Comparison of ENCODE assay signal across 8 cellular contexts in genomic region chr4:16264798-16265197, GRCh38. TPM values are rescaled to one million over a fixed set of nuclear protein-coding genes. Genes with fewer than 3 reads are reported as not detected.
DNase-seq lines count a peak whose midpoint lies in the region; ATAC-seq and TF ChIP-seq lines count a peak whose summit lies in the region.

No MANE protein-coding gene starts in this region.

- H3K9me3 ChIP-seq in DND-41 (ENCODE audit: insufficient read depth, low read length, severe bottlenecking) = no peaks in the 10 kb centered on the region
- H3K9me3 ChIP-seq in adipocyte (ENCODE audit: control insufficient read depth, low read length) = no peaks in the 10 kb centered on the region
- H3K9me3 ChIP-seq in right cardiac atrium (ENCODE audit: control insufficient read depth, low read length) = no peaks in the 10 kb centered on the region

- ATAC-seq in DND-41 (ENCODE audit: insufficient read depth, low read depth) = peak; percentile 65; the same call in 2 of the 3 replicates
- peak; percentile 82 for ATAC-seq in GM21717 (IDR thresholded peaks at IDR 0.05; ENCODE audit: unreplicated experiment)
- ATAC-seq in right cardiac atrium = peak; percentile 66 to 77
- ATAC-seq in GM18519 (IDR thresholded peaks at IDR 0.05; ENCODE audit: low FRiP score, unreplicated experiment) = no peak

- no peaks in the 10 kb centered on the region for H3K79me2 ChIP-seq in DND-41 (ENCODE audit: insufficient read depth, low read length)

- H3K4me1 ChIP-seq in DND-41 (ENCODE audit: insufficient read depth, low read length) (peaks cover 15% of the 10 kb centered on the region), adipocyte (ENCODE audit: control insufficient read depth, insufficient read depth, low read length) (peaks cover 16% of the 10 kb centered on the region), right cardiac atrium (ENCODE audit: control insufficient read depth, insufficient read depth, low read length) (no peaks in the 10 kb centered on the region)

- H2AFZ ChIP-seq in DND-41 (ENCODE audit: low read depth, low read length) = no peak overlapping the region

- no peak overlapping the region for H3K4me2 ChIP-seq in DND-41 (ENCODE audit: insufficient read depth, low read length)

- intact Hi-C loops in right cardiac atrium (cut with DNase I) = loop anchor here (2.0 to 10.0 kb wide), 3 partner anchors 60 to 238 kb away; no protein-coding TSS in a partner anchor

- peak; percentile 80 for TF ChIP-seq CTCF in DND-41 (IDR thresholded peaks at IDR 0.05; ENCODE audit: borderline replicate concordance, extremely low read depth, low read length, poor library complexity, severe bottlenecking)

- H3K36me3 ChIP-seq in DND-41 (ENCODE audit: insufficient read depth, low read length) = no peaks in the 10 kb centered on the region
- no peaks in the 10 kb centered on the region for H3K36me3 ChIP-seq in adipocyte (ENCODE audit: control insufficient read depth, insufficient read depth, low read length, severe bottlenecking)

- 12% methylated on average over 3 of the region's 3 CpGs for WGBS in right cardiac atrium

- no peak overlapping the region for H3K4me3 ChIP-seq in DND-41 (ENCODE audit: low read depth in 1 of 2, low read length in 2 of 2)
- H3K4me3 ChIP-seq in adipocyte (ENCODE audit: low read length) = no peak overlapping the region
- H3K4me3 ChIP-seq in right cardiac atrium (ENCODE audit: low read length) = no peak overlapping the region

- no peak overlapping the region for H3K27ac ChIP-seq in DND-41 (ENCODE audit: low read length)
- H3K27ac ChIP-seq in right cardiac atrium (ENCODE audit: low read length) = no peak overlapping the region

- DNase-seq in DND-41 (no peak), NCI-H1694 (lab: John Stamatoyannopoulos, UW) (peak; percentile 29), adipocyte (ENCODE audit: low read depth) (peak; percentile 80), right cardiac atrium (no peak), stromal cell of bone marrow (ENCODE audit: low read depth) (peak; percentile 33), COLO668 (lab: John Stamatoyannopoulos, UW; ENCODE audit: unreplicated experiment) (no peak)

- H4K20me1 ChIP-seq in DND-41 (ENCODE audit: insufficient read depth, low read length) = no peaks in the 10 kb centered on the region

- H3K9ac ChIP-seq in DND-41 (ENCODE audit: low read depth, low read length) (no peak overlapping the region), adipocyte (ENCODE audit: low read length) (peak overlapping the region; percentile 28)

- H3K27me3 ChIP-seq in DND-41 (ENCODE audit: insufficient read depth, low read length, poor library complexity) (no peaks in the 10 kb centered on the region), adipocyte (replicated peaks; ENCODE audit: control insufficient read depth, insufficient read depth, low read length) (no peaks in the 10 kb centered on the region), right cardiac atrium (ENCODE audit: control insufficient read depth, insufficient read depth) (no peaks in the 10 kb centered on the region)

RNA-seq across cellular contexts. Expression of gene TAPT1, which starts 38.5 kb away (rescaled TPM):
- total RNA-seq in right cardiac atrium = 10 to 100 TPM; 38.1 to 49.0 (median 39.5) TPM
- polyA plus RNA-seq in right cardiac atrium = 16.9 TPM

Comparison
In these comparisons a context has a peak if more than half of its experiments do, and no peak if none do; other contexts are left out.
1. DNase-seq: peak in NCI-H1694 (single experiment), adipocyte (single experiment) and stromal cell of bone marrow (single experiment); none in DND-41 (single experiment), right cardiac atrium (0 of 3) and COLO668 (single experiment).